In the genomic region with DNA sequence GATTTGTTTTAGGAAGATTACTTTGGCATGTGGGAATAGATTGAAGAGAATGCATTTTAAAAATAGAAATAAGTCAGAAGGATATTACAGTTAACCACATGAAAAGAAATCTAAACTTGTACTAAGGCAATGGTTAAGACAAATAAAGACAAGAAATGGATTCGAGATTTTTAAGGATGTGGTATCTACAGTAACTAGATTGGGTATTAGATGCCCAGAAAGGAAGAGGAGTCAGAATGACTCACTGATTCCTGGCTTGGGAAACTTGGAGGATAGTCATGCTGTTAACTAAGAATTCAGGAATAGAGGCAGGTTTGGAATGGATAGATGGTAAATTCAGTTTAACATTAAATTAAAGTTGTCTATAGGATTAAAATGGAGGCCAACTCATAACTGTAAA, we compare ENCODE assay signal across 1 cellular context.
TF ChIP-seq lines count a peak whose summit lies in the region.

No MANE protein-coding gene starts in this region.

TF ChIP-seq in SK-N-SH, 30 proteins besides CTCF, POLR2A, EP300 and RAD21 (continued from another document):
- TF ChIP-seq, protein P1, sequence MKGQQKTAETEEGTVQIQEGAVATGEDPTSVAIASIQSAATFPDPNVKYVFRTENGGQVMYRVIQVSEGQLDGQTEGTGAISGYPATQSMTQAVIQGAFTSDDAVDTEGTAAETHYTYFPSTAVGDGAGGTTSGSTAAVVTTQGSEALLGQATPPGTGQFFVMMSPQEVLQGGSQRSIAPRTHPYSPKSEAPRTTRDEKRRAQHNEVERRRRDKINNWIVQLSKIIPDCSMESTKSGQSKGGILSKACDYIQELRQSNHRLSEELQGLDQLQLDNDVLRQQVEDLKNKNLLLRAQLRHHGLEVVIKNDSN (IDR thresholded peaks at IDR 0.05; ENCODE audit: borderline replicate concordance, low read depth): no peak
- no peak for TF ChIP-seq IRF3 (IDR thresholded peaks at IDR 0.05; ENCODE audit: low read depth, low read length)
- TF ChIP-seq MEF2A (IDR thresholded peaks at IDR 0.05; ENCODE audit: borderline replicate concordance, low read depth): peak; percentile 93
- peak; percentile 85 for TF ChIP-seq FOXM1 (IDR thresholded peaks at IDR 0.05; ENCODE audit: low read depth)
- peak; percentile 58 for TF ChIP-seq PBX3 (IDR thresholded peaks at IDR 0.05)
- peak; percentile 94 for TF ChIP-seq JUND (IDR thresholded peaks at IDR 0.05)
- peak; percentile 33; the same call in 1 of the 2 replicates for TF ChIP-seq POLR2AphosphoS5 (IDR thresholded peaks at IDR 0.05; ENCODE audit: low read depth, low read length)
- TF ChIP-seq, protein P2, sequence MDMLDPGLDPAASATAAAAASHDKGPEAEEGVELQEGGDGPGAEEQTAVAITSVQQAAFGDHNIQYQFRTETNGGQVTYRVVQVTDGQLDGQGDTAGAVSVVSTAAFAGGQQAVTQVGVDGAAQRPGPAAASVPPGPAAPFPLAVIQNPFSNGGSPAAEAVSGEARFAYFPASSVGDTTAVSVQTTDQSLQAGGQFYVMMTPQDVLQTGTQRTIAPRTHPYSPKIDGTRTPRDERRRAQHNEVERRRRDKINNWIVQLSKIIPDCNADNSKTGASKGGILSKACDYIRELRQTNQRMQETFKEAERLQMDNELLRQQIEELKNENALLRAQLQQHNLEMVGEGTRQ (IDR thresholded peaks at IDR 0.05; ENCODE audit: borderline replicate concordance, low read depth, low read length): no peak
- no peak for TF ChIP-seq RFX5 (IDR thresholded peaks at IDR 0.05; ENCODE audit: low read length)
- TF ChIP-seq NFIC (IDR thresholded peaks at IDR 0.05; ENCODE audit: borderline replicate concordance): peak; percentile 89
- TF ChIP-seq ELF1 (IDR thresholded peaks at IDR 0.05): no peak
- TF ChIP-seq, protein P3, sequence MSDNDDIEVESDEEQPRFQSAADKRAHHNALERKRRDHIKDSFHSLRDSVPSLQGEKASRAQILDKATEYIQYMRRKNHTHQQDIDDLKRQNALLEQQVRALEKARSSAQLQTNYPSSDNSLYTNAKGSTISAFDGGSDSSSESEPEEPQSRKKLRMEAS (IDR thresholded peaks at IDR 0.05; ENCODE audit: low read depth): no peak
- TF ChIP-seq ZBTB33 (IDR thresholded peaks at IDR 0.05; ENCODE audit: borderline replicate concordance, low read depth): 0 out of 2 replicates have a peak, but pooled peaks have one; percentile 53
- no peak for TF ChIP-seq NRF1 (IDR thresholded peaks at IDR 0.05; ENCODE audit: low read depth, low read length)
- TF ChIP-seq GATA2 (CRISPR knock-in tag; IDR thresholded peaks at IDR 0.05): no peak
- peak; percentile 86 for TF ChIP-seq RXRA (IDR thresholded peaks at IDR 0.05; ENCODE audit: borderline replicate concordance, low read depth)
- no peak for TF ChIP-seq SMC3 (IDR thresholded peaks at IDR 0.05; ENCODE audit: low read depth, low read length)
- peak; percentile 86 for TF ChIP-seq TCF12 (IDR thresholded peaks at IDR 0.05)
- TF ChIP-seq MXI1 (IDR thresholded peaks at IDR 0.05; ENCODE audit: low read depth, low read length): no peak
